In the genomic region with DNA sequence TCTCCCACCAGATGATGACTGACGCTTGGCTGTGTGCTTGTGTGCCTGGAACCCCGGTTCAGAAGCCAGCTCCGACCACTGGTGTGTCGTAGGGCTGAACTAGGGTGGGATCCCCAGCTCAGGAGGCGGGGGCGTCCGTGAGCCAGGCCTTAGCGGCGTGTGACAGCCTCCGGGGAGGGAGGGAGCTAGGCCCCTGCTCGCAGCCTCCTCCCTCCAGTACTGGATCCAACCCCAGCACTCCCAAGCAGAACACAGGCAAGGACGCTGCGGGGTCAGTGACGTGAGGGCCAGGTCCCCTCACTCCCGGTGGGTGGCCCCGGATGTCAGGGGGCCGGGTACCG, we compare ENCODE assay signal across 8 cellular contexts. TPM values are rescaled to one million over a fixed set of nuclear protein-coding genes. Genes with fewer than 3 reads are reported as not detected.
A peak's percentile ranks its signal among the peaks of the same experiment; 100 is the strongest.
DNase-seq lines count a peak whose midpoint lies in the region; ATAC-seq and TF ChIP-seq lines count a peak whose summit lies in the region.

No MANE protein-coding gene starts in this region.

- H3K27ac ChIP-seq in BLaER1 (peak overlapping the region; percentile 63), cingulate gyrus (ENCODE audit: low read depth, low read length) (peak overlapping the region; percentile 77), lower lobe of right lung (peak overlapping the region; percentile 88), transverse colon (peak overlapping the region; percentile 86 to 91 (median 88))

- no peak for TF ChIP-seq POLR2A in transverse colon (IDR thresholded peaks at IDR 0.05)

- H3K4me3 ChIP-seq in BLaER1: peak overlapping the region; percentile 92
- H3K4me3 ChIP-seq in lower lobe of right lung: peak overlapping the region; percentile 95
- H3K4me3 ChIP-seq in transverse colon: peak overlapping the region; percentile 67 to 97 (median 76)

- WGBS in transverse colon (ENCODE audit: low coverage in 1 of 2), 2 donors: 0% methylated on average over 18 of the region's 18 CpGs; no CpG with 5 or more reads in 1 of the 2 donors

- H3K36me3 ChIP-seq in BLaER1 (peaks cover 5% of the 10 kb centered on the region; the same call in 1 of the 2 replicates), lower lobe of right lung (peaks cover 12% of the 10 kb centered on the region), transverse colon (peaks cover 0 to 5% (median 0%) of the 10 kb centered on the region in 4 donors)

- peak overlapping the region; percentile 99 for H3K4me2 ChIP-seq in BLaER1

- in situ Hi-C loops in transverse colon (cut with MboI; ENCODE audit: low pct_ligation_motif_present in 1 of 4, low pct_unique_long_range_greater_than_20kb in 1 of 4, low sequenced_read_pairs in 3 of 4): no loop called here

- H3K27me3 ChIP-seq in BLaER1 (no peaks in the 10 kb centered on the region), lower lobe of right lung (ENCODE audit: low read depth) (no peaks in the 10 kb centered on the region), transverse colon (no peaks in the 10 kb centered on the region)

- ATAC-seq in GM19452 (IDR thresholded peaks at IDR 0.05; ENCODE audit: unreplicated experiment) (peak; percentile 19), lower lobe of right lung (peak; percentile 32 to 38), GM19463 (IDR thresholded peaks at IDR 0.05; ENCODE audit: unreplicated experiment) (no peak)

- peak overlapping the region; percentile 85 for H3K9ac ChIP-seq in BLaER1

- H3K4me1 ChIP-seq in BLaER1: peaks cover 27% of the 10 kb centered on the region
- H3K4me1 ChIP-seq in lower lobe of right lung: peaks cover 22% of the 10 kb centered on the region
- H3K4me1 ChIP-seq in transverse colon: peaks cover 3 to 29% (median 12%) of the 10 kb centered on the region in 4 donors

- TF ChIP-seq EP300 in transverse colon (IDR thresholded peaks at IDR 0.05; ENCODE audit: low read depth): no peak

- DNase-seq in NCI-H69 (lab: John Stamatoyannopoulos, UW): peak; percentile 63
- peak; percentile 58 for DNase-seq in lower lobe of right lung
- no peak for DNase-seq in transverse colon
- DNase-seq in NCI-H2196 treated with DMSO at 0.1 percent for 48 hours (lab: John Stamatoyannopoulos, UW; ENCODE audit: unreplicated experiment): no peak

- no peaks in the 10 kb centered on the region for H3K9me3 ChIP-seq in BLaER1
- no peaks in the 10 kb centered on the region for H3K9me3 ChIP-seq in lower lobe of right lung
- H3K9me3 ChIP-seq in transverse colon: no peaks in the 10 kb centered on the region

- intact Hi-C loops in lower lobe of right lung (cut with DNase I) (no loop called here), transverse colon (cut with DNase I; ENCODE audit: low total_unique reads) (no loop called here)

- no peaks in the 10 kb centered on the region; the same call in 1 of the 2 replicates for H4K20me1 ChIP-seq in BLaER1

- TF ChIP-seq CTCF in lower lobe of right lung (IDR thresholded peaks at IDR 0.05) (no peak), transverse colon (IDR thresholded peaks at IDR 0.05) (no peak)

RNA-seq across cellular contexts. Expression of gene PMM1, which starts 0.4 kb away (rescaled TPM):
- total RNA-seq in lower lobe of right lung (47.3 TPM), transverse colon (100 to 1,000 TPM; 104 to 262 (median 128) TPM)

RNA-seq across cellular contexts. Expression of gene CSDC2, which starts 28.4 kb away (rescaled TPM):
- total RNA-seq in lower lobe of right lung (2.4 TPM), transverse colon (1 to 10 TPM; 1.2 to 7.1 (median 2.8) TPM)

RNA-seq across cellular contexts. Expression of gene DESI1, which starts 31.6 kb away (rescaled TPM):
- total RNA-seq in lower lobe of right lung: 26.1 TPM
- total RNA-seq in transverse colon: 10 to 100 TPM; 13.5 to 27.6 (median 16.8) TPM

RNA-seq across cellular contexts. Expression of gene XRCC6, which starts 31.9 kb away (rescaled TPM):
- total RNA-seq in lower lobe of right lung (162 TPM), transverse colon (100 to 1,000 TPM in 3 of 4 donors, 10 to 100 TPM in 1; 56.5 to 145 (median 126) TPM)

RNA-seq across cellular contexts. Expression of gene POLR3H, which starts 45.0 kb away (rescaled TPM):
- total RNA-seq in lower lobe of right lung (39.0 TPM), transverse colon (1 to 10 TPM; 5.6 to 8.4 (median 7.0) TPM)

Comparison
In these comparisons a context has a peak if more than half of its experiments do, and no peak if none do; other contexts are left out.
1. DNase-seq: peak in NCI-H69 (single experiment) and lower lobe of right lung (single experiment); none in transverse colon (single experiment) and NCI-H2196 treated with DMSO at 0.1 percent for 48 hours (single experiment).
2. Peak in every context shown above with its lines, with median percentiles within 50 percentile points of each other: H3K27ac ChIP-seq and H3K4me3 ChIP-seq.